Comparison of ENCODE assay signal across 10 cellular contexts in the genomic region with DNA sequence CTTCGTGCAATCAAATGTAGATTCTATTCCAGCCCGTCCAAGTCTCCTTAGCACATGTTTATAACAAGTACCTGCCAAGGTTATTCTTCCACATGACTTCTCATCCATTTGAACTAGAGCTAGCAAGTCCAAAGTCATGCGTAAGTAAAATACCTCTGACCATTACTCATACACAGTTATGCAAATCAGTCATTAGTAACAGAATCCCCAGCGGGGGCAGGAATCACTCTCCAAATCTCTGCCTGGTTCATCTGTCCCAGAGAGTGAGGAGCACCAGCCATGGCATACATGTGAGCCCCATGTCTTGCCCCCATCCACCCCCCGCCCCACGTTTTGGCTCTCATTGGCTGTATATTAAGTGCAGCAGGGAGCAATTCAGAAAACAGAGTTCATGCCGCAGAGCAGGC. TPM values are rescaled to one million over a fixed set of nuclear protein-coding genes. Genes with fewer than 3 reads are reported as not detected.
DNase-seq lines count a peak whose midpoint lies in the region; ATAC-seq and TF ChIP-seq lines count a peak whose summit lies in the region.
"Had no signal": no experiment of that assay in that cellular context is flagged by ENCODE, and none has a peak within 500 bp of the region (broad histone marks: within the 10 kb centered on the region; RNA-seq: fewer than 3 reads in every experiment).

No MANE protein-coding gene starts in this region.

- DNase-seq in GM04504 (ENCODE audit: low read depth) (peak; percentile 60), SW 1271 (lab: John Stamatoyannopoulos, UW) (peak; percentile 15 to 25), fibroblast of the aortic adventitia (ENCODE audit: low read depth) (peak; percentile 93), skeletal muscle cell (ENCODE audit: low read depth) (peak; percentile 67), NCI-H2171 (lab: John Stamatoyannopoulos, UW) (no peak), HuH-7.5 (ENCODE audit: low spot score) (no peak)
- DNase-seq: amygdala, left cardiac atrium had no signal

- no peak overlapping the region for H3K4me3 ChIP-seq in fibroblast of the aortic adventitia (ENCODE audit: low read depth, low read length)
- no peak overlapping the region for H3K4me3 ChIP-seq in skeletal muscle cell (ENCODE audit: low read depth, low read length)

- no peak for TF ChIP-seq CTCF in fibroblast of the aortic adventitia (IDR thresholded peaks at IDR 0.05; ENCODE audit: insufficient read depth, low read length)

- ATAC-seq in HG03280 (IDR thresholded peaks at IDR 0.05; ENCODE audit: unreplicated experiment) = no peak
- no peak for ATAC-seq in activated CD4-positive, CD25-positive, alpha-beta regulatory T cell treated with anti-CD3 and anti-CD28 coated beads, Interleukin-2, amount 50 U/mL, for 24 hours

RNA-seq across cellular contexts. Expression of gene SRL, which starts 27.7 kb away (rescaled TPM):
- 0.09 and 0.25 TPM in 2 replicates for total RNA-seq in fibroblast of the aortic adventitia (ENCODE audit: low replicate concordance)

RNA-seq across cellular contexts. Expression of gene TFAP4, which starts 58.6 kb away (rescaled TPM):
- 5.5 and 10.6 TPM in 2 replicates for total RNA-seq in fibroblast of the aortic adventitia (ENCODE audit: low replicate concordance)

Comparison
In these comparisons a context has a peak if more than half of its experiments do, and no peak if none do; other contexts are left out.
1. DNase-seq: peak in GM04504 (single experiment), SW 1271 (2 of 2), fibroblast of the aortic adventitia (single experiment) and skeletal muscle cell (single experiment); none in NCI-H2171 (single experiment) and HuH-7.5 (single experiment).